ENCODE assay signal across 8 cellular contexts in the genomic region with DNA sequence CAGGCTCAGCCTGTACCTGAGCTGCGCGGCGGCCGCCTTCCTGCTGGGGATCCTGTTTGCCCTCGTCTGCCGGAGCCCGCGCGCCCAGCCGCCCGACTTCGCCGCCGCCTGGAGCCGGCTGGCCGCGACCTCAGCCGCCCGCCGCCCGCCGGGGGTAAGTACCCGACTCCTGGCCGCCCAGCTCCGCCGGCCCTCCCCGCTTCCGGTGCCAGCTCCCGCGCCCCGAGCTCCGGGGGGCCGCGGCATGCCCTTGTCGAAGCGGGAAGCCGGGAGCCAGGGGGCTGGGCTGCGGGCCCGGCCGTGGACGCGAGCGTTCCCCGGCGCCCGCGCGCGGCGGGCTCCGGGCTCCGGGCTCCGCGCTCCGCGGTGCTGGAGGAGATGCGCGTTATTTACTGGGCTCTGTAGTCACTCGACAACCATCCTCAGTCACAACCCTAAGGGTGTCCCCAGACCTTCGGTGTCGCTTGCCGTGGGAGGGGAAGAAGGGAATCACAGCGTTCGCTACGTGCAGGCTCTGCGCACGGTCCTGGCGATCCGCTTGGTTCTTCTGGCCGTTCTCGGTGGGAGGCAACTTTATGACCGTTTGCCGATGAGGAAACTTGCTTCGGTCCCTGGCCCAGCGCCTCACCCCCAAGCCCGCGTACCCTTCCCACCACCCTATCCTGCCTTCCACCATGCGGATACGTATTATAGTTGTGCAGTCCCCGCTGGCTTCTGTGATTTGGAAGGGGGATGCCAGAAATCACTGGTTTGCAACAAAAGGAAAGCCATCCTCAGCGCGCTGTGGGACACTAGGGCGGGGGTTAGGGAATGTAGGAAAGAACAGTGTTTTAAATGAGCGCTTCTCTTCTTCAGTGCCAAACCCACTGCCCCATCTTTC. TPM values are rescaled to one million over a fixed set of nuclear protein-coding genes. Genes with fewer than 3 reads are reported as not detected.
A peak's percentile ranks its signal among the peaks of the same experiment; 100 is the strongest.
DNase-seq lines count a peak whose midpoint lies in the region; ATAC-seq lines count a peak whose summit lies in the region.

No MANE protein-coding gene starts in this region.

- peak overlapping the region; percentile 75 for H3K27ac ChIP-seq in mesendoderm (ENCODE audit: low read depth, low read length)

- peak; percentile 30 for ATAC-seq in GM21717 (IDR thresholded peaks at IDR 0.05; ENCODE audit: unreplicated experiment)
- ATAC-seq in activated CD8-positive, alpha-beta memory T cell treated with anti-CD3 and anti-CD28 coated beads, Interleukin-2, amount 10 ng/mL, durations not matched to agents 7 days and 5 days = peak; percentile 22

- H3K9me3 ChIP-seq in endocrine pancreas (ENCODE audit: control insufficient read depth, low read length) = no peaks in the 10 kb centered on the region

- H3K18ac ChIP-seq in mesendoderm (ENCODE audit: low read length) = peak overlapping the region; percentile 83

- no peak overlapping the region for H3K23ac ChIP-seq in mesendoderm (ENCODE audit: low read length)

- H3K36me3 ChIP-seq in endocrine pancreas (ENCODE audit: control insufficient read depth, insufficient read depth, low read length) (no peaks in the 10 kb centered on the region), mesendoderm (ENCODE audit: control insufficient read depth, insufficient read depth, low read length) (no peaks in the 10 kb centered on the region)

- DNase-seq in ELR (ENCODE audit: low read depth) = peak; percentile 63
- peak; percentile 26 for DNase-seq in LoVo (ENCODE audit: low spot score)
- peak; percentile 56 for DNase-seq in activated CD8-positive, alpha-beta memory T cell treated with anti-CD3 and anti-CD28 coated beads, Interleukin-2, amount 10 ng/mL, durations not matched to agents 7 days and 5 days
- DNase-seq in mesendoderm = peak; percentile 80
- peak; percentile 17 to 32 for DNase-seq in stimulated activated CD8-positive, alpha-beta memory T cell treated with anti-CD3 and anti-CD28 coated beads, Interleukin-7, amount 100 ng/mL, for 4 hours (ENCODE audit: low read depth in 2 of 2)
- no peak for DNase-seq in NCI-H446 treated with DMSO at 0.1 percent for 48 hours (lab: John Stamatoyannopoulos, UW)

- H2BK15ac ChIP-seq in mesendoderm (replicated peaks; ENCODE audit: low read depth) = no peak overlapping the region

- H3K56ac ChIP-seq in mesendoderm (ENCODE audit: low read length) = peak overlapping the region; percentile 99

- H3K79me2 ChIP-seq in mesendoderm (ENCODE audit: control insufficient read depth, insufficient read depth, low read length) = peaks cover 24% of the 10 kb centered on the region

- peaks cover 3% of the 10 kb centered on the region for H3K79me1 ChIP-seq in mesendoderm (ENCODE audit: low read length)

- peak overlapping the region; percentile 85 for H3K4me3 Mint-ChIP-seq in activated CD8-positive, alpha-beta memory T cell treated with anti-CD3 and anti-CD28 coated beads, Interleukin-2, amount 10 ng/mL, durations not matched to agents 7 days and 5 days

- WGBS in mesendoderm (ENCODE audit: extremely low coverage, insufficient coverage, low lambda C conversion rate) = no CpG with 5 or more reads among the region's 84 CpGs

- CTCF ChIA-PET in activated CD8-positive, alpha-beta memory T cell treated with anti-CD3 and anti-CD28 coated beads, Interleukin-2, amount 10 ng/mL, durations not matched to agents 7 days and 5 days (lab: Charles Lee) = interaction anchor here (1.1 to 2.2 kb wide), 3 partner anchors 16 to 185 kb away, joined by 3 to 8 read pairs (median 5); a partner anchor contains a TSS

- H4K8ac ChIP-seq in mesendoderm (ENCODE audit: low read depth, low read length) = no peak overlapping the region

- H3K27me3 Mint-ChIP-seq in activated CD8-positive, alpha-beta memory T cell treated with anti-CD3 and anti-CD28 coated beads, Interleukin-2, amount 10 ng/mL, durations not matched to agents 7 days and 5 days = no peaks in the 10 kb centered on the region

- H3K4me1 ChIP-seq in endocrine pancreas (ENCODE audit: control insufficient read depth, insufficient read depth, low read length) (no peaks in the 10 kb centered on the region), mesendoderm (ENCODE audit: control insufficient read depth, low read depth, low read length) (peaks cover 16% of the 10 kb centered on the region)

- H2BK120ac ChIP-seq in mesendoderm (ENCODE audit: low read depth, low read length) = no peak overlapping the region

- H3K4me3 ChIP-seq in endocrine pancreas (ENCODE audit: control insufficient read depth, insufficient read depth, low read length) (peak overlapping the region; percentile 82), mesendoderm (ENCODE audit: low read length) (peak overlapping the region; percentile 96)

- H3K9ac ChIP-seq in endocrine pancreas (ENCODE audit: control insufficient read depth, insufficient read depth, low read length) (peak overlapping the region; percentile 30), mesendoderm (ENCODE audit: low read length) (peak overlapping the region; percentile 93)

- H4K5ac ChIP-seq in mesendoderm (ENCODE audit: low read length) = no peak overlapping the region

- H2BK5ac ChIP-seq in mesendoderm (ENCODE audit: low read length) = peak overlapping the region; percentile 85

- H3K27ac Mint-ChIP-seq in activated CD8-positive, alpha-beta memory T cell treated with anti-CD3 and anti-CD28 coated beads, Interleukin-2, amount 10 ng/mL, durations not matched to agents 7 days and 5 days = peak overlapping the region; percentile 83

- no peaks in the 10 kb centered on the region for H3K9me3 Mint-ChIP-seq in activated CD8-positive, alpha-beta memory T cell treated with anti-CD3 and anti-CD28 coated beads, Interleukin-2, amount 10 ng/mL, durations not matched to agents 7 days and 5 days (ENCODE audit: low read depth)

- peak overlapping the region; percentile 3 for H3K4me2 ChIP-seq in mesendoderm (ENCODE audit: low read length)

- no peaks in the 10 kb centered on the region for H3K27me3 ChIP-seq in endocrine pancreas (ENCODE audit: control insufficient read depth, insufficient read depth, low read length)
- H3K27me3 ChIP-seq in mesendoderm (ENCODE audit: insufficient read depth, low read length, poor library complexity) = no peaks in the 10 kb centered on the region

- peaks cover 32% of the 10 kb centered on the region for H3K4me1 Mint-ChIP-seq in activated CD8-positive, alpha-beta memory T cell treated with anti-CD3 and anti-CD28 coated beads, Interleukin-2, amount 10 ng/mL, durations not matched to agents 7 days and 5 days

- peaks cover 1% of the 10 kb centered on the region for H3K36me3 Mint-ChIP-seq in activated CD8-positive, alpha-beta memory T cell treated with anti-CD3 and anti-CD28 coated beads, Interleukin-2, amount 10 ng/mL, durations not matched to agents 7 days and 5 days

- H2AK5ac ChIP-seq in mesendoderm (ENCODE audit: low read length) = no peak overlapping the region

- H3K4ac ChIP-seq in mesendoderm (ENCODE audit: low read depth, low read length) = peak overlapping the region; percentile 25

RNA-seq across cellular contexts. Expression of a gene that starts 0.9 kb away (rescaled TPM):
- total RNA-seq in activated CD8-positive, alpha-beta memory T cell treated with anti-CD3 and anti-CD28 coated beads, Interleukin-2, amount 10 ng/mL, durations not matched to agents 7 days and 5 days = 10 to 100 TPM; 16.2 to 16.9 TPM
- 7.4 TPM for polyA plus RNA-seq in mesendoderm (2013, experiment 1 of 2)
- 7.6 TPM for polyA plus RNA-seq in mesendoderm (2013, experiment 2 of 2)

RNA-seq across cellular contexts. Expression of a gene that starts 6.5 kb away (rescaled TPM):
- total RNA-seq in activated CD8-positive, alpha-beta memory T cell treated with anti-CD3 and anti-CD28 coated beads, Interleukin-2, amount 10 ng/mL, durations not matched to agents 7 days and 5 days = 10 to 100 TPM; 30.8 to 31.8 TPM
- polyA plus RNA-seq in mesendoderm (2013, experiment 1 of 2) = 26.2 TPM
- polyA plus RNA-seq in mesendoderm (2013, experiment 2 of 2) = 25.7 TPM
